30 cellular contexts compared by ENCODE assay signal in the genomic region with DNA sequence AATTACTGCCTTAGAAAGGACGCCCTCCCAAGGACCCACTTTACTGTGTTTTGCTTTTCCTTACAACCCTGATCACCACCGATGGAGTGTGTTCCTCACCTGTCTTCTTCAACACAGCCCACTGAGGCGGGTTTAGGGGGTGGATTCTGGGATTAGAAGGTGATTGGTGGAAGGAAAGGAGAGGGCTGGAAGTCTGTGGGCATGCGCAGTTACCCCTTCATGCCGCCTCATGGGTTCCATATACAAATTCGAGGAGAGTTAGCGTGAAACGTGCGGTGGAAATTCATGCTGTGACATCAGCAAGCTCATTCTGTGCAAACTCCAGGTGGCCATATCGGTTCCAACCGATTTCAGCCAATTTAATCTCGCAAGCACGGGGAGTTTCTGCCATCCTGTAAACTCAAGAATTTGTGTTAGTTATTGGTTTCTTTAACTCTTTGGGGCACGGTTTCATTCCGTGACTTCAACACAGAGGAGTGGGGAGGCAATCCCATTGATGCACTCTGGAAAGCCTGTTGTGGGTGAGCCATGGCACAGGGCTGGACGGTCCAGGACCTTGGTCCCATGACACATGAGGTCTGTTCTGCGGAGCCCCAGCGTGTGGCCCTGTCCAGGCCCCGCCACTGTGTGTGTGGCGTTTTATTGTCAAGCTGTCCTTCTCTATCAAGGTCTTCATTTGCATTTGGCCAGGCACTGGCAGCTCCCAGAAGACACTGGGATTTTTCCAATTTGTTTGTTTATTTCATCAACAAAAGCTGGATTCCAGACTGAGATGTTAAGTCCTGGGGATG.
"Had no signal": no experiment of that assay in that cellular context is flagged by ENCODE, and none has a peak within 500 bp of the region (broad histone marks: within the 10 kb centered on the region; RNA-seq: fewer than 3 reads in every experiment).

No MANE protein-coding gene starts in this region.

- H3K4me1 Mint-ChIP-seq: naive thymus-derived CD8-positive, alpha-beta T cell; stimulated activated memory B cell treated with anti-CD40 and anti-IgM and Interleukin-4, amounts not matched to agents 10 μg/mL and 1 μg/mL and 100 μg/mL, for 72 hours; stimulated activated naive CD8-positive, alpha-beta T cell treated with anti-CD3 and anti-CD28 coated beads, Interleukin-15, amount 100 ng/mL, for 72 hours had no signal

- H3K4me3 ChIP-seq: pancreas, prostate gland, right lobe of liver, skin epidermis, smooth muscle cell, spleen, suprapubic skin, testis, tibial artery, transverse colon, upper lobe of right lung, uterus had no signal

- H3K36me3 Mint-ChIP-seq: natural killer cell treated with Interleukin-12 subunit alpha and Interleukin-12 subunit beta and Interleukin-15 and Interleukin-18, amount 100 ng/mL, for 72 hours; stimulated activated memory B cell treated with anti-CD40 and anti-IgM and Interleukin-4, amounts not matched to agents 10 μg/mL and 1 μg/mL and 100 μg/mL, for 72 hours; type B pancreatic cell had no signal

- H3K27ac ChIP-seq: neutrophil, pancreas, prostate gland, right lobe of liver, skin epidermis, spleen, suprapubic skin, testis, tibial artery, transverse colon, upper lobe of right lung, uterus had no signal

- H3K9me3 ChIP-seq: neutrophil, pancreas, prostate gland, right lobe of liver, spleen, suprapubic skin, testis, tibial artery, transverse colon, upper lobe of right lung, uterus had no signal

- H3K27me3 ChIP-seq: neutrophil, pancreas, right lobe of liver, testis, transverse colon, upper lobe of right lung, uterus had no signal

- DNase-seq: naive thymus-derived CD8-positive, alpha-beta T cell; nephron progenitor cell; nucleus accumbens; pancreas; right cardiac atrium; right lobe of liver; spleen; stimulated activated CD4-positive, alpha-beta T cell treated with anti-CD3 and anti-CD28 coated beads, Interleukin-12 subunit alpha, Interleukin-12 subunit beta, amount 100 ng/mL, for 4 hours; stimulated activated CD4-positive, alpha-beta T cell treated with anti-CD3 and anti-CD28 coated beads, Interleukin-1b, Interleukin-23, amount 100 ng/mL, for 48 hours; stimulated activated CD4-positive, alpha-beta T cell treated with anti-CD3 and anti-CD28 coated beads, Interleukin-4, amount 100 ng/mL, for 1 hour; stimulated activated CD4-positive, alpha-beta T cell treated with anti-CD3 and anti-CD28 coated beads, Interleukin-4, amount 100 ng/mL, for 4 hours; stimulated activated CD8-positive, alpha-beta memory T cell treated with anti-CD3 and anti-CD28 coated beads, Interleukin-4, amount 100 ng/mL, for 48 hours; stimulated activated naive CD4-positive, alpha-beta T cell; stimulated activated naive CD8-positive, alpha-beta T cell treated with anti-CD3 and anti-CD28 coated beads, Interleukin-15, amount 100 ng/mL, for 72 hours; stimulated activated naive CD8-positive, alpha-beta T cell treated with anti-CD3 and anti-CD28 coated beads, Interleukin-15, Interleukin-2, amounts not matched to agents 100 U/mL and 50 U/mL, for 24 hours; substantia nigra; testis; tibial artery; transverse colon; upper lobe of right lung; uterus had no signal

- FAIRE-seq: pancreas had no signal

- H3K36me3 ChIP-seq: neutrophil, pancreas, prostate gland, right lobe of liver, spleen, suprapubic skin, tibial artery, transverse colon, upper lobe of right lung, uterus had no signal

- ATAC-seq: naive thymus-derived CD8-positive, alpha-beta T cell; natural killer cell treated with Interleukin-12 subunit alpha and Interleukin-12 subunit beta and Interleukin-15 and Interleukin-18, amount 100 ng/mL, for 72 hours; pancreas; right cardiac atrium; right lobe of liver; stimulated activated memory B cell treated with anti-CD40 and anti-IgM and Interleukin-4, amounts not matched to agents 10 μg/mL and 1 μg/mL and 100 μg/mL, for 72 hours; stimulated activated naive CD8-positive, alpha-beta T cell treated with anti-CD3 and anti-CD28 coated beads, Interleukin-15, amount 100 ng/mL, for 72 hours; stimulated activated naive CD8-positive, alpha-beta T cell treated with anti-CD3 and anti-CD28 coated beads, Interleukin-15, Interleukin-2, amounts not matched to agents 100 U/mL and 50 U/mL, for 24 hours; upper lobe of right lung had no signal

- H3K9me3 Mint-ChIP-seq: natural killer cell treated with Interleukin-12 subunit alpha and Interleukin-12 subunit beta and Interleukin-15 and Interleukin-18, amount 100 ng/mL, for 72 hours; neural crest cell; stimulated activated memory B cell treated with anti-CD40 and anti-IgM and Interleukin-4, amounts not matched to agents 10 μg/mL and 1 μg/mL and 100 μg/mL, for 72 hours; type B pancreatic cell had no signal

- H3K4me1 ChIP-seq: pancreas, prostate gland, right lobe of liver, spleen, suprapubic skin, testis, tibial artery, transverse colon, upper lobe of right lung, uterus had no signal

- H3K4me2 ChIP-seq: smooth muscle cell had no signal

- H3K4me3 Mint-ChIP-seq: naive thymus-derived CD8-positive, alpha-beta T cell; natural killer cell treated with Interleukin-12 subunit alpha and Interleukin-12 subunit beta and Interleukin-15 and Interleukin-18, amount 100 ng/mL, for 72 hours; nephron progenitor cell; neural crest cell; stimulated activated memory B cell treated with anti-CD40 and anti-IgM and Interleukin-4, amounts not matched to agents 10 μg/mL and 1 μg/mL and 100 μg/mL, for 72 hours; stimulated activated naive CD8-positive, alpha-beta T cell treated with anti-CD3 and anti-CD28 coated beads, Interleukin-15, amount 100 ng/mL, for 72 hours; type B pancreatic cell had no signal

- H3K27ac Mint-ChIP-seq: naive thymus-derived CD8-positive, alpha-beta T cell; natural killer cell treated with Interleukin-12 subunit alpha and Interleukin-12 subunit beta and Interleukin-15 and Interleukin-18, amount 100 ng/mL, for 72 hours; nephron progenitor cell; stimulated activated memory B cell treated with anti-CD40 and anti-IgM and Interleukin-4, amounts not matched to agents 10 μg/mL and 1 μg/mL and 100 μg/mL, for 72 hours; stimulated activated naive CD8-positive, alpha-beta T cell treated with anti-CD3 and anti-CD28 coated beads, Interleukin-15, amount 100 ng/mL, for 72 hours; type B pancreatic cell had no signal
